In the genomic region with DNA sequence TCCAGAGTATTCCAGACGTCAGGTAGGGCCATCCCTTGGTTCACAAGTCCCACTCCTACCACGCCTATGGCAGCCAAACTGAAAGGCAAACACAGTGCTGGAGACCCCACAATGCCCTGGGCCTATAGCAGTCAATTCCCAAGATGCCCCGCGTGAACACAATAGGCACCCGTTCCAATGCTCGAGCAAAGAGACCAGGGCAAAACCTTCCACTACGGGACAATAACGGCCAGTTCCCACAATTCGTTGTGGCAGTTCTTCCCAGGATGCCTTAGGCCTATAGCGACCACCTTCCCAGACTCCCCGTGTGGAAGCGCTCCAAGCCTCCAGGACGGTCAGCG, we compare ENCODE assay signal across 8 cellular contexts. TPM values are rescaled to one million over a fixed set of nuclear protein-coding genes. Genes with fewer than 3 reads are reported as not detected.
DNase-seq lines count a peak whose midpoint lies in the region; ATAC-seq and TF ChIP-seq lines count a peak whose summit lies in the region.

No MANE protein-coding gene starts in this region.

- DNase-seq in CD8-positive, alpha-beta T cell, result peak in 3 of 7 experiments; percentile 32 to 53 (median 36)
- DNase-seq in Panc1 (ENCODE audit: low read depth, low spot score) (peak; percentile 25), astrocyte of the cerebellum (ENCODE audit: low read depth) (no peak), iPS-NIHi11 (ENCODE audit: low spot score) (peak; percentile 65), islet precursor cell (no peak)
- DNase-seq in stimulated activated CD4-positive, alpha-beta T cell treated with anti-CD3 and anti-CD28 coated beads, Interleukin-1b, Interleukin-23, amount 100 ng/mL, for 48 hours, result peak; percentile 64

- H3K9me3 ChIP-seq in CD8-positive, alpha-beta T cell (ENCODE audit: low read length), result no peaks in the 10 kb centered on the region
- H3K9me3 ChIP-seq in Panc1 (ENCODE audit: control insufficient read depth, insufficient read depth, low read depth, low read length), result no peaks in the 10 kb centered on the region

- no peaks in the 10 kb centered on the region for H3K27me3 Mint-ChIP-seq in CD8-positive, alpha-beta T cell (ENCODE audit: low read depth)

- H3K4me3 ChIP-seq in CD8-positive, alpha-beta T cell (ENCODE audit: low read depth, low read length), result peak overlapping the region; percentile 97
- H3K4me3 ChIP-seq in Panc1 (ENCODE audit: low read depth in 2 of 2, low read length in 2 of 2) (peak overlapping the region; percentile 68 to 85), astrocyte of the cerebellum (ENCODE audit: low read depth, low read length) (peak overlapping the region; percentile 55)

- H3K4me3 Mint-ChIP-seq in CD8-positive, alpha-beta T cell, result peak overlapping the region; percentile 96

- intact Hi-C loops in CD8-positive, alpha-beta T cell (cut with DNase I, micrococcal nuclease), result loop anchor here (1.0 to 2.0 kb wide), 7 partner anchors 23 to 136 kb away; partner anchors contain the start of genes IRGQ (in 2 of the 2), PINLYP (in 2 of the 2), SMG9 (in 2 of the 2) and XRCC1 (in 2 of the 2)
- intact Hi-C loops in Panc1 (cut with micrococcal nuclease; ENCODE audit: unreplicated experiment), result no loop called here

- no peaks in the 10 kb centered on the region for H3K9me3 Mint-ChIP-seq in CD8-positive, alpha-beta T cell

- CTCF ChIA-PET in CD8-positive, alpha-beta T cell (lab: Charles Lee), result interaction anchor here (1.3 kb wide), 1 partner anchor 100 kb away, joined by 3 read pairs; no protein-coding TSS in a partner anchor
- CTCF ChIA-PET in Panc1 (lab: Charles Lee), result no interaction called here

- H3K27ac Mint-ChIP-seq in CD8-positive, alpha-beta T cell, result peak overlapping the region; percentile 97

- H3K36me3 ChIP-seq in CD8-positive, alpha-beta T cell (ENCODE audit: insufficient read depth, low read length), result peaks cover 3% of the 10 kb centered on the region
- no peaks in the 10 kb centered on the region for H3K36me3 ChIP-seq in Panc1 (ENCODE audit: control insufficient read depth, insufficient read depth, low read length)

- peaks cover 22% of the 10 kb centered on the region for H3K4me1 ChIP-seq in CD8-positive, alpha-beta T cell (ENCODE audit: insufficient read depth, low read length)
- H3K4me1 ChIP-seq in Panc1 (ENCODE audit: control insufficient read depth, insufficient read depth, low read length), result no peaks in the 10 kb centered on the region

- in situ Hi-C loops in Panc1 (cut with HindIII; ENCODE audit: low pct_unique_long_range_greater_than_20kb, low sequenced_read_pairs) (no loop called here), astrocyte of the cerebellum (cut with HindIII; ENCODE audit: low sequenced_read_pairs) (no loop called here)

- BruUV-seq in Panc1 (replicated peaks; lab: Mats Ljungman, UMichigan), result no TSS peak

- peak overlapping the region; percentile 78 for H3K27ac ChIP-seq in CD8-positive, alpha-beta T cell (ENCODE audit: low read depth, low read length)
- peak overlapping the region; percentile 88 for H3K27ac ChIP-seq in Panc1 (ENCODE audit: low read length)

- no peak for TF ChIP-seq CTCF in CD8-positive, alpha-beta T cell (IDR thresholded peaks at IDR 0.05)
- TF ChIP-seq CTCF in Panc1 (IDR thresholded peaks at IDR 0.05) (no peak), astrocyte of the cerebellum (IDR thresholded peaks at IDR 0.05; ENCODE audit: low read depth, low read length, missing control alignments) (no peak)

- peaks cover 30% of the 10 kb centered on the region for H3K4me1 Mint-ChIP-seq in CD8-positive, alpha-beta T cell (ENCODE audit: low read depth)

- H3K27me3 ChIP-seq in CD8-positive, alpha-beta T cell (ENCODE audit: insufficient read depth, low read length), result no peaks in the 10 kb centered on the region
- no peaks in the 10 kb centered on the region for H3K27me3 ChIP-seq in Panc1 (ENCODE audit: control insufficient read depth, insufficient read depth, low read length)

- peak; percentile 21 for ATAC-seq in CD8-positive, alpha-beta T cell
- peak; percentile 8 for ATAC-seq in GM19397 (IDR thresholded peaks at IDR 0.05; ENCODE audit: unreplicated experiment)
- ATAC-seq in HG03571 (IDR thresholded peaks at IDR 0.05; ENCODE audit: unreplicated experiment), result peak; percentile 29
- peak; percentile 35 for ATAC-seq in Panc1

- peaks cover 12% of the 10 kb centered on the region for H3K36me3 Mint-ChIP-seq in CD8-positive, alpha-beta T cell

- POLR2A ChIA-PET in CD8-positive, alpha-beta T cell (lab: Charles Lee), result no interaction called here
- POLR2A ChIA-PET in Panc1 (lab: Charles Lee), result no interaction called here

RNA-seq across cellular contexts. Expression of gene ZNF428, which starts 0.5 kb away (rescaled TPM):
- total RNA-seq in CD8-positive, alpha-beta T cell, result 10 to 100 TPM; 31.8 to 33.3 TPM
- 45.6 TPM for total RNA-seq in Panc1 (2021; ENCODE audit: unreplicated experiment)
- polyA plus RNA-seq in Panc1 (2012; ENCODE audit: insufficient read length), result 88.3 TPM

RNA-seq across cellular contexts. Expression of gene SRRM5, which starts 7.0 kb away (rescaled TPM):
- under 1 TPM; 0.16 to 0.31 TPM for total RNA-seq in CD8-positive, alpha-beta T cell
- total RNA-seq in Panc1 (2021; ENCODE audit: unreplicated experiment), result 0.10 TPM
- polyA plus RNA-seq in Panc1 (2012; ENCODE audit: insufficient read length), result 0.22 TPM

RNA-seq across cellular contexts. Expression of gene CADM4, which starts 20.8 kb away (rescaled TPM):
- under 1 TPM in 1 of 2 experiments, not detected in 1; 0.19 TPM for total RNA-seq in CD8-positive, alpha-beta T cell
- total RNA-seq in Panc1 (2021; ENCODE audit: unreplicated experiment), result 2.7 TPM
- 8.8 TPM for polyA plus RNA-seq in Panc1 (2012; ENCODE audit: insufficient read length)

RNA-seq across cellular contexts. Expression of gene ZNF576, which starts 22.5 kb away (rescaled TPM):
- total RNA-seq in CD8-positive, alpha-beta T cell, result 1 to 10 TPM; 4.9 to 5.2 TPM
- 14.1 TPM for total RNA-seq in Panc1 (2021; ENCODE audit: unreplicated experiment)
- 16.5 TPM for polyA plus RNA-seq in Panc1 (2012; ENCODE audit: insufficient read length)

RNA-seq across cellular contexts. Expression of gene IRGQ, which starts 23.0 kb away (rescaled TPM):
- total RNA-seq in CD8-positive, alpha-beta T cell, result 10 to 100 TPM; 25.5 to 26.5 TPM
- total RNA-seq in Panc1 (2021; ENCODE audit: unreplicated experiment), result 20.4 TPM
- 4.8 TPM for polyA plus RNA-seq in Panc1 (2012; ENCODE audit: insufficient read length)

Comparison
In these comparisons a context has a peak if more than half of its experiments do, and no peak if none do; other contexts are left out.
1. DNase-seq: peak in Panc1 (single experiment), iPS-NIHi11 (single experiment) and stimulated activated CD4-positive, alpha-beta T cell treated with anti-CD3 and anti-CD28 coated beads, Interleukin-1b, Interleukin-23, amount 100 ng/mL, for 48 hours (single experiment); none in astrocyte of the cerebellum (single experiment) and islet precursor cell (single experiment).
2. Peak in every context shown above with its lines, with median percentiles within 50 percentile points of each other: ATAC-seq and H3K4me3 ChIP-seq.